13 cellular contexts compared by ENCODE assay signal in genomic region chr17:27089929-27090247, GRCh38.
"Had no signal": no experiment of that assay in that cellular context is flagged by ENCODE, and none has a peak within 500 bp of the region (broad histone marks: within the 10 kb centered on the region; RNA-seq: fewer than 3 reads in every experiment).

No MANE protein-coding gene starts in this region.

- H3K36me3 ChIP-seq: SJCRH30 had no signal

- H3K27ac ChIP-seq: KMS-11, SJCRH30 had no signal

- H3K9me3 ChIP-seq: SJCRH30 had no signal

- H3K4me1 ChIP-seq: SJCRH30 had no signal

- DNase-seq: Kasumi-1, NCI-H1092, NCI-H1417 treated with DMSO at 0.1 percent for 48 hours, NCI-H187 treated with DMSO at 0.1 percent for 48 hours, NCI-H2029 treated with DMSO at 0.1 percent for 48 hours, NCI-H2171 treated with DMSO at 0.1 percent for 48 hours, NCI-H345, NCI-H526 treated with DMSO at 0.1 percent for 48 hours, SJCRH30, SW 1271, T-cell had no signal

- ATAC-seq: Right ventricle myocardium inferior, T-cell had no signal

- H3K4me3 ChIP-seq: SJCRH30 had no signal

- H3K9ac ChIP-seq: KMS-11 had no signal

- H3K27me3 ChIP-seq: SJCRH30 had no signal

- H3K4me2 ChIP-seq: KMS-11 had no signal
